Comparison of ENCODE assay signal across 9 cellular contexts in genomic region chr14:83707056-83707455, GRCh38.
"Had no signal": no experiment of that assay in that cellular context is flagged by ENCODE, and none has a peak within 500 bp of the region (broad histone marks: within the 10 kb centered on the region; RNA-seq: fewer than 3 reads in every experiment).

No MANE protein-coding gene starts in this region.

- H3K4me3 Mint-ChIP-seq: activated naive CD4-positive, alpha-beta T cell treated with anti-CD3 and anti-CD28 coated beads for 36 hours; activated naive CD8-positive, alpha-beta T cell treated with anti-CD3 and anti-CD28 coated beads, Interleukin-2, amount 50 U/mL, for 24 hours; neural crest cell; stimulated activated memory B cell treated with anti-CD40 and anti-IgM and Interleukin-4, amounts not matched to agents 10 μg/mL and 1 μg/mL and 100 μg/mL, for 72 hours had no signal

- H3K36me3 Mint-ChIP-seq: stimulated activated memory B cell treated with anti-CD40 and anti-IgM and Interleukin-4, amounts not matched to agents 10 μg/mL and 1 μg/mL and 100 μg/mL, for 72 hours had no signal

- DNase-seq: activated CD4-positive, alpha-beta T cell treated with anti-CD3 and anti-CD28 coated beads, Interleukin-2, amount 50 U/mL, for 1 hour; activated naive CD4-positive, alpha-beta T cell treated with anti-CD3 and anti-CD28 coated beads for 36 hours; activated naive CD8-positive, alpha-beta T cell treated with anti-CD3 and anti-CD28 coated beads, Interleukin-2, amount 50 U/mL, for 24 hours; activated T-cell treated with anti-CD3 and anti-CD28 coated beads, Interleukin-2, amount 50 U/mL, for 1 hour; esophagus squamous epithelium had no signal

- H3K27ac Mint-ChIP-seq: activated naive CD4-positive, alpha-beta T cell treated with anti-CD3 and anti-CD28 coated beads for 36 hours; activated naive CD8-positive, alpha-beta T cell treated with anti-CD3 and anti-CD28 coated beads, Interleukin-2, amount 50 U/mL, for 24 hours; activated T-helper 2 cell treated with anti-CD3 and anti-CD28 coated beads, Interferon-gamma antibody, Interleukin-2, Interleukin-4, amounts not matched to agents 10 μg/mL and 5 μg/mL and 100 μg/mL, durations not matched to agents 14 hours and 24 hours and 36 hours; stimulated activated memory B cell treated with anti-CD40 and anti-IgM and Interleukin-4, amounts not matched to agents 10 μg/mL and 1 μg/mL and 100 μg/mL, for 72 hours had no signal

- ATAC-seq: activated naive CD8-positive, alpha-beta T cell treated with anti-CD3 and anti-CD28 coated beads, Interleukin-2, amount 50 U/mL, for 24 hours; stimulated activated memory B cell treated with anti-CD40 and anti-IgM and Interleukin-4, amounts not matched to agents 10 μg/mL and 1 μg/mL and 100 μg/mL, for 72 hours had no signal

- H3K4me3 ChIP-seq: cardiac muscle cell, esophagus squamous epithelium had no signal

- H3K27me3 Mint-ChIP-seq: activated naive CD8-positive, alpha-beta T cell treated with anti-CD3 and anti-CD28 coated beads, Interleukin-2, amount 50 U/mL, for 24 hours; stimulated activated memory B cell treated with anti-CD40 and anti-IgM and Interleukin-4, amounts not matched to agents 10 μg/mL and 1 μg/mL and 100 μg/mL, for 72 hours had no signal

- H3K4me1 Mint-ChIP-seq: activated naive CD8-positive, alpha-beta T cell treated with anti-CD3 and anti-CD28 coated beads, Interleukin-2, amount 50 U/mL, for 24 hours; stimulated activated memory B cell treated with anti-CD40 and anti-IgM and Interleukin-4, amounts not matched to agents 10 μg/mL and 1 μg/mL and 100 μg/mL, for 72 hours had no signal
